ENCODE assay signal across 3 cellular contexts in genomic region chr1:148774102-148774501, GRCh38. TPM values are rescaled to one million over a fixed set of nuclear protein-coding genes. Genes with fewer than 3 reads are reported as not detected.
"Had no signal": no experiment of that assay in that cellular context is flagged by ENCODE, and none has a peak within 500 bp of the region (broad histone marks: within the 10 kb centered on the region; RNA-seq: fewer than 3 reads in every experiment).

No MANE protein-coding gene starts in this region.

RNA-seq across cellular contexts. Expression of gene NUDT4B, which starts 25.5 kb away (rescaled TPM):
- total RNA-seq: activated CD8-positive, alpha-beta T cell treated with anti-CD3 and anti-CD28 coated beads for 36 hours; activated naive CD4-positive, alpha-beta T cell treated with anti-CD3 and anti-CD28 coated beads for 36 hours; cardiac septum had no signal
